1 cellular context compared by ENCODE assay signal in the genomic region with DNA sequence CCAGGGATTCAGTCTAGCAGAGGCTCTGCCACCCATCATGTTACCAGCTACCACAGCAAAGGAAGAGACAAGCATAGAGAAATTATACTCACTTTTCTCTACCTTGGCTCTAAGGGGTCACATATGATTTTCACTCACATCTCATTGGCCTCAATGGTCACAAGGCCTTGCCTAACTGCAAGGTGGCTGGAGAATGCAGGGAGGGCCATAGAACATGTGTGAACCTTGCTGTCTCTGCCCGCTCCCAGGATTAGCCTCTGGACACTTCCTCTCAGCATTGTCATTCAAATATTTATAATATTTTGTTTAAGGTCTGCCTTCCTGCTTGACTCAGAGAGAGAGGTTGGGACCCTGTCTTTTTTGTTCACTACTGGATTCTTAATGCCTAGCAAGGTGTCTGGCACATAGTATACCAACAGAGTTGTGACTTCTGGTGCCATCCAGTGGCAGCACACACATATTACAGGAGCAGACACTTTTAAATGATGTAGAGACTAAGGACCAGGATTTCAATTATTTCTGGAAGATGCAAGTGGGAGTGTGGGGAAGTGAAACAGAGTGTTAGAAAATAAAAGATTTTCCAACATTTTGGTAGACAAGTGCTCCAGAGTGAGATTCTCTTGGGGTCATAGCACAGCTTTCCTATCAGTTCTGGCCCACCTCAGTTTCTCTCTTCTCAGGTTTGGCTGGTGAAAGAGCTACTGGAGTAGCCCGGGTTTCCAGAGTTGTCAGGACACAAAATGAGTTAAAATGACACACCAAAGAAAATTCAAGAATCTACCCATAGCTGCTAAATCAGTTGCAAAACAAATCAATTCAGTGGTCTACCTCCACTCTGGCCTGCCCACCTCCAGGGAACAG.
TF ChIP-seq lines count a peak whose summit lies in the region.

No MANE protein-coding gene starts in this region.

TF ChIP-seq in GM23338, 12 proteins besides CTCF, POLR2A, EP300 and RAD21 (continued from another document):
- TF ChIP-seq, protein P1, sequence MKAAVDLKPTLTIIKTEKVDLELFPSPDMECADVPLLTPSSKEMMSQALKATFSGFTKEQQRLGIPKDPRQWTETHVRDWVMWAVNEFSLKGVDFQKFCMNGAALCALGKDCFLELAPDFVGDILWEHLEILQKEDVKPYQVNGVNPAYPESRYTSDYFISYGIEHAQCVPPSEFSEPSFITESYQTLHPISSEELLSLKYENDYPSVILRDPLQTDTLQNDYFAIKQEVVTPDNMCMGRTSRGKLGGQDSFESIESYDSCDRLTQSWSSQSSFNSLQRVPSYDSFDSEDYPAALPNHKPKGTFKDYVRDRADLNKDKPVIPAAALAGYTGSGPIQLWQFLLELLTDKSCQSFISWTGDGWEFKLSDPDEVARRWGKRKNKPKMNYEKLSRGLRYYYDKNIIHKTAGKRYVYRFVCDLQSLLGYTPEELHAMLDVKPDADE (IDR thresholded peaks at IDR 0.05), result no peak
- no peak for TF ChIP-seq ZNF331 (CRISPR knock-in tag; IDR thresholded peaks at IDR 0.05; ENCODE audit: low read depth)
- no peak for TF ChIP-seq JUNB (IDR thresholded peaks at IDR 0.05; ENCODE audit: unreplicated experiment)
- TF ChIP-seq EZH2 (IDR thresholded peaks at IDR 0.05; ENCODE audit: low read depth, unreplicated experiment), result no peak
- TF ChIP-seq STAT1 (IDR thresholded peaks at IDR 0.05; ENCODE audit: unreplicated experiment), result no peak
- TF ChIP-seq, protein P2, sequence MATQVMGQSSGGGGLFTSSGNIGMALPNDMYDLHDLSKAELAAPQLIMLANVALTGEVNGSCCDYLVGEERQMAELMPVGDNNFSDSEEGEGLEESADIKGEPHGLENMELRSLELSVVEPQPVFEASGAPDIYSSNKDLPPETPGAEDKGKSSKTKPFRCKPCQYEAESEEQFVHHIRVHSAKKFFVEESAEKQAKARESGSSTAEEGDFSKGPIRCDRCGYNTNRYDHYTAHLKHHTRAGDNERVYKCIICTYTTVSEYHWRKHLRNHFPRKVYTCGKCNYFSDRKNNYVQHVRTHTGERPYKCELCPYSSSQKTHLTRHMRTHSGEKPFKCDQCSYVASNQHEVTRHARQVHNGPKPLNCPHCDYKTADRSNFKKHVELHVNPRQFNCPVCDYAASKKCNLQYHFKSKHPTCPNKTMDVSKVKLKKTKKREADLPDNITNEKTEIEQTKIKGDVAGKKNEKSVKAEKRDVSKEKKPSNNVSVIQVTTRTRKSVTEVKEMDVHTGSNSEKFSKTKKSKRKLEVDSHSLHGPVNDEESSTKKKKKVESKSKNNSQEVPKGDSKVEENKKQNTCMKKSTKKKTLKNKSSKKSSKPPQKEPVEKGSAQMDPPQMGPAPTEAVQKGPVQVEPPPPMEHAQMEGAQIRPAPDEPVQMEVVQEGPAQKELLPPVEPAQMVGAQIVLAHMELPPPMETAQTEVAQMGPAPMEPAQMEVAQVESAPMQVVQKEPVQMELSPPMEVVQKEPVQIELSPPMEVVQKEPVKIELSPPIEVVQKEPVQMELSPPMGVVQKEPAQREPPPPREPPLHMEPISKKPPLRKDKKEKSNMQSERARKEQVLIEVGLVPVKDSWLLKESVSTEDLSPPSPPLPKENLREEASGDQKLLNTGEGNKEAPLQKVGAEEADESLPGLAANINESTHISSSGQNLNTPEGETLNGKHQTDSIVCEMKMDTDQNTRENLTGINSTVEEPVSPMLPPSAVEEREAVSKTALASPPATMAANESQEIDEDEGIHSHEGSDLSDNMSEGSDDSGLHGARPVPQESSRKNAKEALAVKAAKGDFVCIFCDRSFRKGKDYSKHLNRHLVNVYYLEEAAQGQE (IDR thresholded peaks at IDR 0.05; ENCODE audit: unreplicated experiment), result no peak
- TF ChIP-seq ZNF114 (CRISPR knock-in tag; IDR thresholded peaks at IDR 0.05), result no peak
- TF ChIP-seq CREB1 (CRISPR knock-in tag; IDR thresholded peaks at IDR 0.05; ENCODE audit: low read depth), result no peak
- no peak for TF ChIP-seq NANOG (IDR thresholded peaks at IDR 0.05; ENCODE audit: borderline replicate concordance)
- TF ChIP-seq EZH2phosphoT487 (IDR thresholded peaks at IDR 0.05; ENCODE audit: unreplicated experiment), result no peak
- TF ChIP-seq POLR2AphosphoS5 (IDR thresholded peaks at IDR 0.05; ENCODE audit: low read depth), result no peak
